ENCODE assay signal across 12 cellular contexts in the genomic region with DNA sequence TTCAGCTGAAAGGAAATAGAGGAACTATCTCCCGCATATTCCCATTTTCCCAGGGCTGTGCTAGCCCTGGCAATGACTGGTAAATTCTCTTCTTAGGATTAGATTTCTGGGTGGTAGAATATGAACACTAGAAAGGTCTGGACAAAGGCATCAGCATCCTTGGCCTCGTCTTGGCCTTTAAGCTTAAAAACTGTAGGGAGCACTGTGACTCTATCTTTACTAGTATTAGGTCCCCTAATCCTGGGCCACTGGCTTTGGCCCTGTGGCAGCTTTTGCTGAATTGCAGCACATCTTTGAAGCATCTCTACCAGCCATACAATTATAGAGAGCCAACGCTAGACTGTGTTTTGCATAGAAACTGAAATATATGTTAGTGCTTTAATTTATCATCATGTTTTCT. TPM values are rescaled to one million over a fixed set of nuclear protein-coding genes. Genes with fewer than 3 reads are reported as not detected.
A peak's percentile ranks its signal among the peaks of the same experiment; 100 is the strongest.
DNase-seq lines count a peak whose midpoint lies in the region; ATAC-seq and TF ChIP-seq lines count a peak whose summit lies in the region.
"Had no signal": no experiment of that assay in that cellular context is flagged by ENCODE, and none has a peak within 500 bp of the region (broad histone marks: within the 10 kb centered on the region; RNA-seq: fewer than 3 reads in every experiment).

No MANE protein-coding gene starts in this region.

- in situ Hi-C loops in SK-MEL-5 (cut with HindIII; ENCODE audit: low pct_unique_long_range_greater_than_20kb, low sequenced_read_pairs): no loop called here

- ATAC-seq in GM21576 (IDR thresholded peaks at IDR 0.05; ENCODE audit: unreplicated experiment) (peak; percentile 53), foreskin keratinocyte (no peak), HG02884 (IDR thresholded peaks at IDR 0.05; ENCODE audit: unreplicated experiment) (no peak), HG02852 (IDR thresholded peaks at IDR 0.05; ENCODE audit: unreplicated experiment) (no peak)
- ATAC-seq: heart right ventricle had no signal

- DNase-seq in GDM1 (lab: John Stamatoyannopoulos, UW) (peak; percentile 37), SK-MEL-5 (ENCODE audit: low read depth, low spot score) (peak; percentile 43), foreskin keratinocyte (no peak), globus pallidus (ENCODE audit: low spot score) (no peak), GM19240 (ENCODE audit: insufficient read length, low spot score) (no peak)
- DNase-seq: aorta, heart right ventricle, MV-4-11 had no signal

- peak; percentile 23 for TF ChIP-seq CTCF in foreskin keratinocyte (conservative IDR thresholded peaks at IDR 0.05)

- H3K27me3 ChIP-seq in foreskin keratinocyte: peaks cover 35% of the 10 kb centered on the region

- no peaks in the 10 kb centered on the region for H3K4me1 ChIP-seq in foreskin keratinocyte

- H3K27ac ChIP-seq in foreskin keratinocyte: no peak overlapping the region
- H3K27ac ChIP-seq: heart right ventricle had no signal

RNA-seq across cellular contexts. Expression of a gene that starts 41.5 kb away (rescaled TPM):
- total RNA-seq in SK-MEL-5 (2014; rRNA removed; shearing (Covaris generic)): 0.13 and 0.26 TPM in 2 replicates
- 0.12 TPM in 1 of 2 replicates, not detected in the other for polyA plus RNA-seq in SK-MEL-5 (2015; cell fraction: cytosol; rRNA removed)
- not detected in 2 replicates for polyA plus RNA-seq in SK-MEL-5 (2015; cell fraction: nucleus; rRNA removed)
- total RNA-seq in foreskin keratinocyte: not detected in 2 replicates
- not detected in 2 replicates for polyA plus RNA-seq in foreskin keratinocyte
- total RNA-seq: aorta; heart right ventricle; T-helper 1 cell treated with Interleukin-12 subunit alpha and Interleukin-12 subunit beta and Interleukin-4 antibody, amounts not matched to agents 30 ng/mL and 1 ng/mL, for 36 hours had no signal
- polyA plus RNA-seq: aorta, heart right ventricle had no signal

RNA-seq across cellular contexts. Expression of a gene that starts 56.9 kb away (rescaled TPM):
- 50.6 and 50.7 TPM in 2 replicates for total RNA-seq in SK-MEL-5 (2014; rRNA removed; shearing (Covaris generic))
- polyA plus RNA-seq in SK-MEL-5 (2015; cell fraction: cytosol; rRNA removed): 19.6 and 21.4 TPM in 2 replicates
- polyA plus RNA-seq in SK-MEL-5 (2015; cell fraction: nucleus; rRNA removed): 111 and 135 TPM in 2 replicates
- total RNA-seq in foreskin keratinocyte: 42.0 and 47.5 TPM in 2 replicates
- 53.7 and 54.6 TPM in 2 replicates for polyA plus RNA-seq in foreskin keratinocyte

Comparison
In these comparisons a context has a peak if more than half of its experiments do, and no peak if none do; other contexts are left out.
1. DNase-seq: peak in GDM1 (single experiment) and SK-MEL-5 (single experiment); none in foreskin keratinocyte (0 of 2), globus pallidus (single experiment) and GM19240 (single experiment).